1 cellular context compared by ENCODE assay signal in the genomic region with DNA sequence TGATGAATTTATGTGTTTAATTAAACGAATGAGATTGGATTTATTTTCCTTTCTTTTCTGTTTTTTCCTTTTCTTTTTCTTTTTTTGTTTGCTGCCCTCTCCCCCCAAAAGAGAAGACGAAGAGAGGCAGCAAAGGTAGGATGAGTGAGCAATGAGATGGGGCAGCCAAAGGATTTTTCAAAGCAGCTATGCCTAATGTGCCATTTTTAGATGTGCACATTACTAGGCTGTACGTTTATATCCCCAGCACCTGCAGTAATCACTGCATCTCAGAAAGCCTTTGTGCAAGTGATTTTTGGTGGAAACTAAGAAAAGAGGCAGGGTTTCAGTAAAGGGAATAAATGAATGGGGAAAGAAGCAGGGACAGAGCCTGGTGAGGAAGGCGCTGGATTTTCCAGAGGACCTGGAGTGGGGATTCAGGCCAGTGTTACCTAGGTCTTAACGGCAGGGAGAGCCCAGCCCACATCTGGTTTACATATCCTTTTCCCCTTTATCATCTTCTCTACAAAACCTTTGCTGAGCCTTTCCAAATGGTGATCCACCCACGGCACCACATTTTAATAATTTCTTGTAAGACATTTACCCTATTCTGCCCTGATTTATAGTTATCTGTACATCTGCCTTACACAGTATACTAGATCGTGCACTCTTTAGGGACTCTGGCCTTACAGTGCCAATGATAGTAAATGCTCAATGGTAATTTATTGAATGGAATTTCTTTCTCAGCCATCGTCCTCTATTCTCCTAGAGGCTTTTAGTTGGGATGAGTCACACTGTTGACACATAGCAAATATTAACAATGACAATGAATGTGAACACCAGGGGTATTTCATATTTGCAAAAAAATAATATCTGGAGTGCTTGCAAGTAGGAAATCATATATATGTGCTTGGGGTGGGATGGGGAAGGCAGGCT.
TF ChIP-seq lines count a peak whose summit lies in the region.

No MANE protein-coding gene starts in this region.

TF ChIP-seq in SK-N-SH, 30 proteins besides CTCF, POLR2A, EP300 and RAD21 (continued from another document):
- no peak for TF ChIP-seq GABPA (IDR thresholded peaks at IDR 0.05; ENCODE audit: low read depth)
- TF ChIP-seq FOXM1 (IDR thresholded peaks at IDR 0.05; ENCODE audit: low read depth): no peak
- TF ChIP-seq POLR2AphosphoS5 (IDR thresholded peaks at IDR 0.05; ENCODE audit: low read depth, low read length): no peak; the same call in 1 of the 2 replicates
- TF ChIP-seq RFX5 (IDR thresholded peaks at IDR 0.05; ENCODE audit: low read length): no peak
- TF ChIP-seq, protein P1, sequence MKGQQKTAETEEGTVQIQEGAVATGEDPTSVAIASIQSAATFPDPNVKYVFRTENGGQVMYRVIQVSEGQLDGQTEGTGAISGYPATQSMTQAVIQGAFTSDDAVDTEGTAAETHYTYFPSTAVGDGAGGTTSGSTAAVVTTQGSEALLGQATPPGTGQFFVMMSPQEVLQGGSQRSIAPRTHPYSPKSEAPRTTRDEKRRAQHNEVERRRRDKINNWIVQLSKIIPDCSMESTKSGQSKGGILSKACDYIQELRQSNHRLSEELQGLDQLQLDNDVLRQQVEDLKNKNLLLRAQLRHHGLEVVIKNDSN (IDR thresholded peaks at IDR 0.05; ENCODE audit: borderline replicate concordance, low read depth): no peak
- TF ChIP-seq, protein P2, sequence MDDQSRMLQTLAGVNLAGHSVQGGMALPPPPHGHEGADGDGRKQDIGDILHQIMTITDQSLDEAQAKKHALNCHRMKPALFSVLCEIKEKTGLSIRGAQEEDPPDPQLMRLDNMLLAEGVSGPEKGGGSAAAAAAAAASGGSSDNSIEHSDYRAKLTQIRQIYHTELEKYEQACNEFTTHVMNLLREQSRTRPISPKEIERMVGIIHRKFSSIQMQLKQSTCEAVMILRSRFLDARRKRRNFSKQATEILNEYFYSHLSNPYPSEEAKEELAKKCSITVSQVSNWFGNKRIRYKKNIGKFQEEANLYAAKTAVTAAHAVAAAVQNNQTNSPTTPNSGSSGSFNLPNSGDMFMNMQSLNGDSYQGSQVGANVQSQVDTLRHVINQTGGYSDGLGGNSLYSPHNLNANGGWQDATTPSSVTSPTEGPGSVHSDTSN (IDR thresholded peaks at IDR 0.05): peak; percentile 67
- TF ChIP-seq RCOR1 (IDR thresholded peaks at IDR 0.05; ENCODE audit: low read length): no peak
- no peak for TF ChIP-seq EZH2phosphoT487 (IDR thresholded peaks at IDR 0.05; ENCODE audit: borderline replicate concordance, low read depth)
- TF ChIP-seq NRF1 (IDR thresholded peaks at IDR 0.05; ENCODE audit: low read depth, low read length): no peak
- TF ChIP-seq, protein P3, sequence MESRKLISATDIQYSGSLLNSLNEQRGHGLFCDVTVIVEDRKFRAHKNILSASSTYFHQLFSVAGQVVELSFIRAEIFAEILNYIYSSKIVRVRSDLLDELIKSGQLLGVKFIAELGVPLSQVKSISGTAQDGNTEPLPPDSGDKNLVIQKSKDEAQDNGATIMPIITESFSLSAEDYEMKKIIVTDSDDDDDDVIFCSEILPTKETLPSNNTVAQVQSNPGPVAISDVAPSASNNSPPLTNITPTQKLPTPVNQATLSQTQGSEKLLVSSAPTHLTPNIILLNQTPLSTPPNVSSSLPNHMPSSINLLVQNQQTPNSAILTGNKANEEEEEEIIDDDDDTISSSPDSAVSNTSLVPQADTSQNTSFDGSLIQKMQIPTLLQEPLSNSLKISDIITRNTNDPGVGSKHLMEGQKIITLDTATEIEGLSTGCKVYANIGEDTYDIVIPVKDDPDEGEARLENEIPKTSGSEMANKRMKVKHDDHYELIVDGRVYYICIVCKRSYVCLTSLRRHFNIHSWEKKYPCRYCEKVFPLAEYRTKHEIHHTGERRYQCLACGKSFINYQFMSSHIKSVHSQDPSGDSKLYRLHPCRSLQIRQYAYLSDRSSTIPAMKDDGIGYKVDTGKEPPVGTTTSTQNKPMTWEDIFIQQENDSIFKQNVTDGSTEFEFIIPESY (IDR thresholded peaks at IDR 0.05; ENCODE audit: borderline replicate concordance, low read depth): no peak; the same call in 1 of the 2 replicates
- TF ChIP-seq CHD2 (IDR thresholded peaks at IDR 0.05; ENCODE audit: low read length, partially characterized antibody): no peak
- TF ChIP-seq TEAD4 (IDR thresholded peaks at IDR 0.05; ENCODE audit: borderline replicate concordance, insufficient read depth): peak; percentile 29; the same call in 1 of the 2 replicates
- TF ChIP-seq FOSL2 (IDR thresholded peaks at IDR 0.05; ENCODE audit: borderline replicate concordance, low read depth): peak; percentile 81; the same call in 1 of the 2 replicates
- no peak for TF ChIP-seq GATA2 (CRISPR knock-in tag; IDR thresholded peaks at IDR 0.05)
- TF ChIP-seq, protein P4, sequence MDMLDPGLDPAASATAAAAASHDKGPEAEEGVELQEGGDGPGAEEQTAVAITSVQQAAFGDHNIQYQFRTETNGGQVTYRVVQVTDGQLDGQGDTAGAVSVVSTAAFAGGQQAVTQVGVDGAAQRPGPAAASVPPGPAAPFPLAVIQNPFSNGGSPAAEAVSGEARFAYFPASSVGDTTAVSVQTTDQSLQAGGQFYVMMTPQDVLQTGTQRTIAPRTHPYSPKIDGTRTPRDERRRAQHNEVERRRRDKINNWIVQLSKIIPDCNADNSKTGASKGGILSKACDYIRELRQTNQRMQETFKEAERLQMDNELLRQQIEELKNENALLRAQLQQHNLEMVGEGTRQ (IDR thresholded peaks at IDR 0.05; ENCODE audit: borderline replicate concordance, low read depth, low read length): no peak
- TF ChIP-seq TAF1 (IDR thresholded peaks at IDR 0.05; ENCODE audit: borderline replicate concordance, low read depth, low read length): no peak
- no peak for TF ChIP-seq MEF2A (IDR thresholded peaks at IDR 0.05; ENCODE audit: borderline replicate concordance, low read depth)
- no peak for TF ChIP-seq MXI1 (IDR thresholded peaks at IDR 0.05; ENCODE audit: low read depth, low read length)
- TF ChIP-seq FOXJ3 (CRISPR knock-in tag; IDR thresholded peaks at IDR 0.05): no peak
- no peak for TF ChIP-seq SIN3A (IDR thresholded peaks at IDR 0.05; ENCODE audit: borderline replicate concordance, low read depth, low read length)
- TF ChIP-seq RXRA (IDR thresholded peaks at IDR 0.05; ENCODE audit: borderline replicate concordance, low read depth): no peak
- TF ChIP-seq NFIC (IDR thresholded peaks at IDR 0.05; ENCODE audit: borderline replicate concordance): 0 out of 2 replicates have a peak, but pooled peaks have one; percentile 17
- no peak for TF ChIP-seq ELF1 (IDR thresholded peaks at IDR 0.05)
- no peak for TF ChIP-seq SMC3 (IDR thresholded peaks at IDR 0.05; ENCODE audit: low read depth, low read length)
- TF ChIP-seq, protein P5, sequence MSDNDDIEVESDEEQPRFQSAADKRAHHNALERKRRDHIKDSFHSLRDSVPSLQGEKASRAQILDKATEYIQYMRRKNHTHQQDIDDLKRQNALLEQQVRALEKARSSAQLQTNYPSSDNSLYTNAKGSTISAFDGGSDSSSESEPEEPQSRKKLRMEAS (IDR thresholded peaks at IDR 0.05; ENCODE audit: low read depth): 0 out of 2 replicates have a peak, but pooled peaks have one; percentile 27
TF ChIP-seq in SK-N-SH: peak in this region for 7.
